In the genomic region with DNA sequence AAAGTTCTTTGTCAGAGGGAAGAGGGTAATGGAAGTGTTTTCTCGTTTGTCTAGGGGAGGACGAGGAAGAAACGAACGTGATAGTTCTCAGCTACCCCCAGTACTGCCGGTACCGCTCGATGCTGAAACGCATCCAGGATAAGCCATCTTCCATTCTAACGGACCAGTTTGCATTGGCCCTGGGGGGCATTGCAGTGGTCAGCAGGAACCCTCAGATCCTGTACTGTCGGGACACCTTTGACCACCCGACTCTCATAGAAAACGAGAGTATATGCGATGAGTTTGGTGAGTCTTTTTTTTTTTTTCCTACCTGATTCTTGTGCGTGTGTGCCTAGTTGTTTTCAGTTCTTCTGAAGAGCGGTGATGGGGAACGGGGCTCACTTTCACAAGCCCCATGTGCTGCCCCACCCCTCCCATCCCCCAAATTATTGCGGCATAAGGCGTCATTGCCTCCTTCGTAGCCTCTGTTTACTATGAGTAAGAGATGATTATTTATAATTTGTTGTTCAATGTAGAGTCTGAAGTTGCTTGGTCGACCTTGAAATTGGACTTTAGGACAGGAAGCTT, we compare ENCODE assay signal across 8 cellular contexts.
A peak's percentile ranks its signal among the peaks of the same experiment; 100 is the strongest.
DNase-seq lines count a peak whose midpoint lies in the region; ATAC-seq and TF ChIP-seq lines count a peak whose summit lies in the region.
"Had no signal": no experiment of that assay in that cellular context is flagged by ENCODE, and none has a peak within 500 bp of the region (broad histone marks: within the 10 kb centered on the region; RNA-seq: fewer than 3 reads in every experiment).

No MANE protein-coding gene starts in this region.

- H3K4me3 Mint-ChIP-seq in immature natural killer cell = no peak overlapping the region

- peaks cover 31 to 37% of the 10 kb centered on the region in 2 donors for H3K4me1 Mint-ChIP-seq in immature natural killer cell

- peaks cover 23 to 31% (median 24%) of the 10 kb centered on the region in 3 donors for H3K36me3 Mint-ChIP-seq in immature natural killer cell

- peaks cover 0 to 2% (median 1%) of the 10 kb centered on the region in 3 donors for H3K27me3 Mint-ChIP-seq in immature natural killer cell (ENCODE audit: low read depth in 3 of 3)

- peak overlapping the region in 2 of 6 donors; percentile 14 to 53 for H3K27ac Mint-ChIP-seq in immature natural killer cell

- TF ChIP-seq POLR2A in GM18526 (IDR thresholded peaks at IDR 0.05; ENCODE audit: extremely low read depth, insufficient read length) = peak; percentile 43

- ATAC-seq in GM21360 (IDR thresholded peaks at IDR 0.05; ENCODE audit: unreplicated experiment) (peak; percentile 89), HG03097 (IDR thresholded peaks at IDR 0.05; ENCODE audit: low FRiP score, unreplicated experiment) (peak; percentile 63)

- DNase-seq in germinal center (ENCODE audit: low spot score) = peak; percentile 74
- no peak for DNase-seq in immature natural killer cell
- DNase-seq in mesenteric fat pad (ENCODE audit: low spot score) = no peak
- no peak for DNase-seq in iPS-NIHi7 (ENCODE audit: extremely low spot score)
- DNase-seq: NCI-H1436 had no signal

- no peaks in the 10 kb centered on the region for H3K9me3 Mint-ChIP-seq in immature natural killer cell
